In genomic region chr14:32507029-32507984, GRCh38 we compare ENCODE assay signal across 11 cellular contexts.
DNase-seq lines count a peak whose midpoint lies in the region; ATAC-seq and TF ChIP-seq lines count a peak whose summit lies in the region.
"Had no signal": no experiment of that assay in that cellular context is flagged by ENCODE, and none has a peak within 500 bp of the region (broad histone marks: within the 10 kb centered on the region; RNA-seq: fewer than 3 reads in every experiment).

No MANE protein-coding gene starts in this region.

- no peaks in the 10 kb centered on the region for H3K27me3 Mint-ChIP-seq in activated naive CD4-positive, alpha-beta T cell treated with anti-CD3 and anti-CD28 coated beads, Interleukin-2, amount 10 ng/mL, durations not matched to agents 7 days and 5 days

- no peak overlapping the region for H3K4me3 Mint-ChIP-seq in activated naive CD4-positive, alpha-beta T cell treated with anti-CD3 and anti-CD28 coated beads, Interleukin-2, amount 10 ng/mL, durations not matched to agents 7 days and 5 days

- WGBS in esophagus muscularis mucosa: 81% methylated on average over 4 of the region's 4 CpGs

- H3K79me2 ChIP-seq in PC-3 (ENCODE audit: low read length): no peaks in the 10 kb centered on the region

- H3K9me3 ChIP-seq in PC-3 (ENCODE audit: low read length) (no peaks in the 10 kb centered on the region), esophagus muscularis mucosa (no peaks in the 10 kb centered on the region)
- H3K9me3 ChIP-seq: upper lobe of right lung had no signal

- intact Hi-C loops in PC-3 (cut with micrococcal nuclease) (loop anchor here (1.0 kb wide), 1 partner anchor 34 kb away; no protein-coding TSS in a partner anchor), esophagus muscularis mucosa (cut with DNase I) (no loop called here)

- no peak overlapping the region for H2AFZ ChIP-seq in PC-3 (ENCODE audit: low read length)

- TSS peak; percentile 74 for BruUV-seq in PC-3 (replicated peaks; lab: Mats Ljungman, UMichigan)

- H3K27me3 ChIP-seq in PC-3 (ENCODE audit: low read length) (no peaks in the 10 kb centered on the region), esophagus muscularis mucosa (no peaks in the 10 kb centered on the region), rectal smooth muscle tissue (ENCODE audit: control insufficient read depth, insufficient read depth, low read length) (no peaks in the 10 kb centered on the region)
- H3K27me3 ChIP-seq: upper lobe of right lung had no signal

- CTCF ChIA-PET in PC-3 (lab: Charles Lee): interaction anchor here (0.6 kb wide), 1 partner anchor 91 kb away, joined by 4 read pairs; no protein-coding TSS in a partner anchor
- CTCF ChIA-PET in activated naive CD4-positive, alpha-beta T cell treated with anti-CD3 and anti-CD28 coated beads, Interleukin-2, amount 10 ng/mL, durations not matched to agents 7 days and 5 days (lab: Charles Lee): no interaction called here

- POLR2A ChIA-PET in PC-3 (lab: Charles Lee; ENCODE audit: unreplicated experiment): interaction anchor here (0.6 kb wide), 2 partner anchors 30 to 135 kb away, joined by 4 to 9 read pairs; no protein-coding TSS in a partner anchor

- DNase-seq in EH (ENCODE audit: low read depth): peak; percentile 92
- peak; percentile 71 for DNase-seq in PC-3
- no peak for DNase-seq in esophagus muscularis mucosa (ENCODE audit: extremely low spot score)
- DNase-seq in NK-92 treated with Interleukin-12 subunit alpha and Interleukin-12 subunit beta, amount 100 ng/mL, for 24 hours (lab: John Stamatoyannopoulos, UW): no peak
- no peak for DNase-seq in activated naive CD4-positive, alpha-beta T cell treated with anti-CD3 and anti-CD28 coated beads, Interleukin-2, amount 10 ng/mL, durations not matched to agents 7 days and 5 days
- DNase-seq: H7, upper lobe of right lung had no signal

- no peak overlapping the region for H3K27ac Mint-ChIP-seq in activated naive CD4-positive, alpha-beta T cell treated with anti-CD3 and anti-CD28 coated beads, Interleukin-2, amount 10 ng/mL, durations not matched to agents 7 days and 5 days
- H3K27ac Mint-ChIP-seq: activated naive CD4-positive, alpha-beta T cell treated with anti-CD3 and anti-CD28 coated beads, Interleukin-2, amount 50 U/mL, for 72 hours had no signal

- 0 out of 2 replicates have a peak, but pooled peaks cover 6% of the 10 kb centered on the region for H3K9me2 ChIP-seq in PC-3 (replicated peaks; ENCODE audit: low read length)

- no peaks in the 10 kb centered on the region for H4K20me1 ChIP-seq in PC-3 (ENCODE audit: low read length)

- TF ChIP-seq CTCF in PC-3 (conservative IDR thresholded peaks at IDR 0.05; ENCODE audit: low read depth, low read length) (no peak), esophagus muscularis mucosa (IDR thresholded peaks at IDR 0.05) (no peak)

- TF ChIP-seq EP300 in esophagus muscularis mucosa (IDR thresholded peaks at IDR 0.05): no peak

- H3K9ac ChIP-seq in PC-3 (ENCODE audit: low read length) (no peak overlapping the region), rectal smooth muscle tissue (ENCODE audit: low read length) (no peak overlapping the region)

- H3K9me3 Mint-ChIP-seq in activated naive CD4-positive, alpha-beta T cell treated with anti-CD3 and anti-CD28 coated beads, Interleukin-2, amount 10 ng/mL, durations not matched to agents 7 days and 5 days: no peaks in the 10 kb centered on the region
- H3K9me3 Mint-ChIP-seq: activated naive CD4-positive, alpha-beta T cell treated with anti-CD3 and anti-CD28 coated beads, Interleukin-2, amount 50 U/mL, for 72 hours had no signal

- TF ChIP-seq POLR2A in esophagus muscularis mucosa (IDR thresholded peaks at IDR 0.05; ENCODE audit: low read depth): no peak

- H3K27ac ChIP-seq in PC-3 (ENCODE audit: low read length) (peak overlapping the region; percentile 72), esophagus muscularis mucosa (replicated peaks in 1 of 4) (peak overlapping the region; percentile 83 to 87 (median 86)), rectal smooth muscle tissue (ENCODE audit: low read depth, low read length) (peak overlapping the region; percentile 38)
- H3K27ac ChIP-seq: upper lobe of right lung had no signal

- no peaks in the 10 kb centered on the region for H3K4me1 Mint-ChIP-seq in activated naive CD4-positive, alpha-beta T cell treated with anti-CD3 and anti-CD28 coated beads, Interleukin-2, amount 10 ng/mL, durations not matched to agents 7 days and 5 days

- H3K4me1 ChIP-seq in PC-3 (ENCODE audit: insufficient read depth, low read length) (peaks cover 33% of the 10 kb centered on the region), esophagus muscularis mucosa (peaks cover 4 to 34% (median 31%) of the 10 kb centered on the region in 4 donors), rectal smooth muscle tissue (ENCODE audit: control insufficient read depth, insufficient read depth, low read length) (peaks cover 8% of the 10 kb centered on the region)
- H3K4me1 ChIP-seq: upper lobe of right lung had no signal

- ATAC-seq in PC-3 (peak; percentile 49), GM18907 (IDR thresholded peaks at IDR 0.05; ENCODE audit: unreplicated experiment) (no peak), GM21447 (IDR thresholded peaks at IDR 0.05; ENCODE audit: unreplicated experiment) (no peak)
- ATAC-seq: activated naive CD4-positive, alpha-beta T cell treated with anti-CD3 and anti-CD28 coated beads, Interleukin-2, amount 50 U/mL, for 72 hours; upper lobe of right lung had no signal

- H3K4me3 ChIP-seq in PC-3 (ENCODE audit: low read length) (peak overlapping the region; percentile 5; the same call in 1 of the 2 replicates), esophagus muscularis mucosa (no peak overlapping the region), rectal smooth muscle tissue (ENCODE audit: low read length) (no peak overlapping the region)
- H3K4me3 ChIP-seq: upper lobe of right lung had no signal

- peak overlapping the region; percentile 49 for H3K4me2 ChIP-seq in PC-3 (ENCODE audit: low read length)

- H3F3A ChIP-seq in PC-3 (ENCODE audit: low read length, unreplicated experiment): no peaks in the 10 kb centered on the region

- H3K36me3 ChIP-seq in PC-3 (ENCODE audit: low read depth, low read length): no peaks in the 10 kb centered on the region
- H3K36me3 ChIP-seq in esophagus muscularis mucosa: no peaks in the 10 kb centered on the region
- H3K36me3 ChIP-seq in rectal smooth muscle tissue (ENCODE audit: control insufficient read depth, insufficient read depth, low read length): no peaks in the 10 kb centered on the region
- H3K36me3 ChIP-seq: upper lobe of right lung had no signal

- H3K36me3 Mint-ChIP-seq in activated naive CD4-positive, alpha-beta T cell treated with anti-CD3 and anti-CD28 coated beads, Interleukin-2, amount 10 ng/mL, durations not matched to agents 7 days and 5 days: no peaks in the 10 kb centered on the region
- H3K36me3 Mint-ChIP-seq: activated naive CD4-positive, alpha-beta T cell treated with anti-CD3 and anti-CD28 coated beads, Interleukin-2, amount 50 U/mL, for 72 hours had no signal

Comparison
In these comparisons a context has a peak if more than half of its experiments do, and no peak if none do; other contexts are left out.
1. DNase-seq: peak in EH (single experiment) and PC-3 (single experiment); none in esophagus muscularis mucosa (single experiment), NK-92 treated with Interleukin-12 subunit alpha and Interleukin-12 subunit beta, amount 100 ng/mL, for 24 hours (single experiment) and activated naive CD4-positive, alpha-beta T cell treated with anti-CD3 and anti-CD28 coated beads, Interleukin-2, amount 10 ng/mL, durations not matched to agents 7 days and 5 days (single experiment).
2. Peak in every context shown above with its lines, with median percentiles within 50 percentile points of each other: H3K27ac ChIP-seq.